Comparison of ENCODE assay signal across 11 cellular contexts in genomic region chr7:77674878-77675277, GRCh38. TPM values are rescaled to one million over a fixed set of nuclear protein-coding genes. Genes with fewer than 3 reads are reported as not detected.
DNase-seq lines count a peak whose midpoint lies in the region; ATAC-seq, FAIRE-seq and TF ChIP-seq lines count a peak whose summit lies in the region.
"Had no signal": no experiment of that assay in that cellular context is flagged by ENCODE, and none has a peak within 500 bp of the region (broad histone marks: within the 10 kb centered on the region; RNA-seq: fewer than 3 reads in every experiment).

No MANE protein-coding gene starts in this region.

- 64% methylated on average over 5 of the region's 5 CpGs for WGBS in A549 (ENCODE audit: missing lambda C conversion rate)

- FAIRE-seq in A549 (lab: Jason Lieb, UNC), result peak; percentile 49

- POLR2A ChIA-PET in A549 (lab: Yijun Ruan, JAX), result interaction anchor here (1.0 kb wide), 1 partner anchor 11 kb away, joined by 3 read pairs; no protein-coding TSS in a partner anchor

- no peak overlapping the region for H3K4me3 ChIP-seq in A549
- no peak overlapping the region for H3K4me3 ChIP-seq in fibroblast of the aortic adventitia (ENCODE audit: low read depth, low read length)

- no peak overlapping the region for H3K27ac ChIP-seq in A549

- CTCF ChIA-PET in A549 (lab: Yijun Ruan, JAX), result interaction anchor here (1.2 to 3.9 kb wide), 4 partner anchors 16 to 23 kb away, joined by 3 to 14 read pairs (median 4); no protein-coding TSS in a partner anchor

- DNase-seq in A549 (ENCODE audit: low read depth in 1 of 2, low spot score in 1 of 2), result peak in 1 of 2 experiments; percentile 29
- peak; percentile 29 for DNase-seq in LHCN-M2 (ENCODE audit: low read depth)
- peak; percentile 58 for DNase-seq in fibroblast of the aortic adventitia (ENCODE audit: low read depth)
- DNase-seq in NCI-H446 (lab: John Stamatoyannopoulos, UW), result no peak
- no peak for DNase-seq in ACHN
- DNase-seq: CD4-positive, CD25-positive, alpha-beta regulatory T cell; foreskin melanocyte; NCI-H748 treated with DMSO at 0.1 percent for 48 hours had no signal

- ATAC-seq in A549 (peak; percentile 64 to 72), GM19351 (IDR thresholded peaks at IDR 0.05; ENCODE audit: unreplicated experiment) (peak; percentile 86), HG03025 (IDR thresholded peaks at IDR 0.05; ENCODE audit: low FRiP score, unreplicated experiment) (no peak), GM18517 (IDR thresholded peaks at IDR 0.05; ENCODE audit: unreplicated experiment) (no peak)

- no peak for TF ChIP-seq EP300 in A549 (IDR thresholded peaks at IDR 0.05)

- TF ChIP-seq POLR2A in A549 (IDR thresholded peaks at IDR 0.05; ENCODE audit: low read length), result no peak

- no peak for TF ChIP-seq CTCF in A549 (IDR thresholded peaks at IDR 0.05)
- TF ChIP-seq CTCF in fibroblast of the aortic adventitia (IDR thresholded peaks at IDR 0.05; ENCODE audit: insufficient read depth, low read length), result no peak

- in situ Hi-C loops in ACHN (cut with HindIII; ENCODE audit: low pct_ligation_motif_present, low pct_unique_long_range_greater_than_20kb, low sequenced_read_pairs), result no loop called here

- no peak for TF ChIP-seq RAD21 in A549 (conservative IDR thresholded peaks at IDR 0.05 in 1 of 2, IDR thresholded peaks at IDR 0.05 in 1 of 2)

- H3K4me2 ChIP-seq in A549, result no peak overlapping the region

- no peaks in the 10 kb centered on the region for H3K9me3 ChIP-seq in A549

- peaks cover 10% of the 10 kb centered on the region for H3K4me1 ChIP-seq in A549

TF ChIP-seq in A549, 52 proteins besides CTCF, POLR2A, EP300 and RAD21:
- TF ChIP-seq FOSL2 (IDR thresholded peaks at IDR 0.05), result no peak
- TF ChIP-seq FOSL2 (CRISPR knock-in tag; IDR thresholded peaks at IDR 0.05), result peak; percentile 38
- no peak for TF ChIP-seq TFCP2L1 (CRISPR knock-in tag; IDR thresholded peaks at IDR 0.05)
- TF ChIP-seq RFX5 (IDR thresholded peaks at IDR 0.05), result no peak
- no peak for TF ChIP-seq JUNB (IDR thresholded peaks at IDR 0.05)
- no peak for TF ChIP-seq KDM5A (IDR thresholded peaks at IDR 0.05)

RNA-seq across cellular contexts. Expression of gene RSBN1L, which starts 21.4 kb away (rescaled TPM):
- polyA plus RNA-seq in A549 (2011; rRNA removed) (10.5 and 13.0 TPM in 2 replicates), A549 (2017; fragmentation: RNase III; extraction: RNeasy Plus Mini Kit Qiagen cat#74134 plus additional on column Dnase treatment) (9.9 to 11.1 TPM (median 11.1 TPM) in 3 replicates)
- 2.5 and 2.9 TPM in 2 replicates for polyA plus RNA-seq in A549 (2012; cell fraction: cytosol; rRNA removed)
- 3.6 and 4.1 TPM in 2 replicates for polyA plus RNA-seq in A549 (2012; cell fraction: nucleus; rRNA removed)
- polyA minus RNA-seq in A549 (2011; rRNA and poly(A)+ RNA removed), result 10.8 and 17.3 TPM in 2 replicates
- total RNA-seq in LHCN-M2 (2014; rRNA removed) (13.7 and 18.8 TPM in 2 replicates), fibroblast of the aortic adventitia (ENCODE audit: low replicate concordance) (17.0 and 36.1 TPM in 2 replicates)
- 5.4 TPM for polyA plus RNA-seq in LHCN-M2 (2012)

Comparison
In these comparisons a context has a peak if more than half of its experiments do, and no peak if none do; other contexts are left out.
1. ATAC-seq: peak in A549 (2 of 2) and GM19351 (single experiment); none in HG03025 (single experiment) and GM18517 (single experiment).
2. DNase-seq: peak in LHCN-M2 (single experiment) and fibroblast of the aortic adventitia (single experiment); none in NCI-H446 (0 of 2) and ACHN (single experiment).